1 cellular context compared by ENCODE assay signal in genomic region chr2:170344663-170345099, GRCh38.
TF ChIP-seq lines count a peak whose summit lies in the region.

No MANE protein-coding gene starts in this region.

TF ChIP-seq in K562, 482 proteins besides CTCF, POLR2A, EP300 and RAD21 (continued from another document and continues in another):
- TF ChIP-seq, protein P1, sequence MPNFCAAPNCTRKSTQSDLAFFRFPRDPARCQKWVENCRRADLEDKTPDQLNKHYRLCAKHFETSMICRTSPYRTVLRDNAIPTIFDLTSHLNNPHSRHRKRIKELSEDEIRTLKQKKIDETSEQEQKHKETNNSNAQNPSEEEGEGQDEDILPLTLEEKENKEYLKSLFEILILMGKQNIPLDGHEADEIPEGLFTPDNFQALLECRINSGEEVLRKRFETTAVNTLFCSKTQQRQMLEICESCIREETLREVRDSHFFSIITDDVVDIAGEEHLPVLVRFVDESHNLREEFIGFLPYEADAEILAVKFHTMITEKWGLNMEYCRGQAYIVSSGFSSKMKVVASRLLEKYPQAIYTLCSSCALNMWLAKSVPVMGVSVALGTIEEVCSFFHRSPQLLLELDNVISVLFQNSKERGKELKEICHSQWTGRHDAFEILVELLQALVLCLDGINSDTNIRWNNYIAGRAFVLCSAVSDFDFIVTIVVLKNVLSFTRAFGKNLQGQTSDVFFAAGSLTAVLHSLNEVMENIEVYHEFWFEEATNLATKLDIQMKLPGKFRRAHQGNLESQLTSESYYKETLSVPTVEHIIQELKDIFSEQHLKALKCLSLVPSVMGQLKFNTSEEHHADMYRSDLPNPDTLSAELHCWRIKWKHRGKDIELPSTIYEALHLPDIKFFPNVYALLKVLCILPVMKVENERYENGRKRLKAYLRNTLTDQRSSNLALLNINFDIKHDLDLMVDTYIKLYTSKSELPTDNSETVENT (CRISPR knock-in tag; IDR thresholded peaks at IDR 0.05): no peak
- peak; percentile 80 for TF ChIP-seq ZNF316 (IDR thresholded peaks at IDR 0.05)
- TF ChIP-seq DIDO1 (tag; IDR thresholded peaks at IDR 0.05; ENCODE audit: low read depth): peak; percentile 63; the same call in 1 of the 2 replicates
- TF ChIP-seq CBFA2T3 (IDR thresholded peaks at IDR 0.05): no peak
- no peak for TF ChIP-seq TFE3 (CRISPR knock-in tag; IDR thresholded peaks at IDR 0.05)
- TF ChIP-seq, protein P2, sequence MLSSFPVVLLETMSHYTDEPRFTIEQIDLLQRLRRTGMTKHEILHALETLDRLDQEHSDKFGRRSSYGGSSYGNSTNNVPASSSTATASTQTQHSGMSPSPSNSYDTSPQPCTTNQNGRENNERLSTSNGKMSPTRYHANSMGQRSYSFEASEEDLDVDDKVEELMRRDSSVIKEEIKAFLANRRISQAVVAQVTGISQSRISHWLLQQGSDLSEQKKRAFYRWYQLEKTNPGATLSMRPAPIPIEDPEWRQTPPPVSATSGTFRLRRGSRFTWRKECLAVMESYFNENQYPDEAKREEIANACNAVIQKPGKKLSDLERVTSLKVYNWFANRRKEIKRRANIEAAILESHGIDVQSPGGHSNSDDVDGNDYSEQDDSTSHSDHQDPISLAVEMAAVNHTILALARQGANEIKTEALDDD (IDR thresholded peaks at IDR 0.05): no peak
- no peak for TF ChIP-seq KHSRP (IDR thresholded peaks at IDR 0.05)
- no peak for TF ChIP-seq HINFP (tag; conservative IDR thresholded peaks at IDR 0.05; ENCODE audit: low read depth)
- TF ChIP-seq DEAF1 (CRISPR knock-in tag; IDR thresholded peaks at IDR 0.05): no peak
- no peak for TF ChIP-seq STAG1 (CRISPR knock-in tag; IDR thresholded peaks at IDR 0.05; ENCODE audit: borderline replicate concordance)
- TF ChIP-seq RUNX1 (IDR thresholded peaks at IDR 0.05; ENCODE audit: low read depth): no peak
- TF ChIP-seq HNRNPLL (IDR thresholded peaks at IDR 0.05; ENCODE audit: low read depth, low read length, poor library complexity, severe bottlenecking): no peak
- TF ChIP-seq, protein P3, sequence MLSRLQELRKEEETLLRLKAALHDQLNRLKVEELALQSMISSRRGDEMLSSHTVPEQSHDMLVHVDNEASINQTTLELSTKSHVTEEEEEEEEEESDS (CRISPR knock-in tag; IDR thresholded peaks at IDR 0.05): no peak
- TF ChIP-seq NFATC3 (IDR thresholded peaks at IDR 0.05): no peak
- no peak for TF ChIP-seq HOMEZ (CRISPR knock-in tag; IDR thresholded peaks at IDR 0.05)
- TF ChIP-seq, protein P4, sequence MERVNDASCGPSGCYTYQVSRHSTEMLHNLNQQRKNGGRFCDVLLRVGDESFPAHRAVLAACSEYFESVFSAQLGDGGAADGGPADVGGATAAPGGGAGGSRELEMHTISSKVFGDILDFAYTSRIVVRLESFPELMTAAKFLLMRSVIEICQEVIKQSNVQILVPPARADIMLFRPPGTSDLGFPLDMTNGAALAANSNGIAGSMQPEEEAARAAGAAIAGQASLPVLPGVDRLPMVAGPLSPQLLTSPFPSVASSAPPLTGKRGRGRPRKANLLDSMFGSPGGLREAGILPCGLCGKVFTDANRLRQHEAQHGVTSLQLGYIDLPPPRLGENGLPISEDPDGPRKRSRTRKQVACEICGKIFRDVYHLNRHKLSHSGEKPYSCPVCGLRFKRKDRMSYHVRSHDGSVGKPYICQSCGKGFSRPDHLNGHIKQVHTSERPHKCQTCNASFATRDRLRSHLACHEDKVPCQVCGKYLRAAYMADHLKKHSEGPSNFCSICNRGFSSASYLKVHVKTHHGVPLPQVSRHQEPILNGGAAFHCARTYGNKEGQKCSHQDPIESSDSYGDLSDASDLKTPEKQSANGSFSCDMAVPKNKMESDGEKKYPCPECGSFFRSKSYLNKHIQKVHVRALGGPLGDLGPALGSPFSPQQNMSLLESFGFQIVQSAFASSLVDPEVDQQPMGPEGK (CRISPR knock-in tag; IDR thresholded peaks at IDR 0.05; ENCODE audit: borderline replicate concordance): no peak
- TF ChIP-seq ZNF134 (CRISPR knock-in tag; conservative IDR thresholded peaks at IDR 0.05): no peak
- TF ChIP-seq ZNF75A (CRISPR knock-in tag; IDR thresholded peaks at IDR 0.05): no peak
- no peak for TF ChIP-seq RBM22 (IDR thresholded peaks at IDR 0.05; ENCODE audit: low read depth, low read length, poor library complexity, severe bottlenecking)
- no peak for TF ChIP-seq ZKSCAN3 (CRISPR knock-in tag; IDR thresholded peaks at IDR 0.05)
- TF ChIP-seq, protein P5, sequence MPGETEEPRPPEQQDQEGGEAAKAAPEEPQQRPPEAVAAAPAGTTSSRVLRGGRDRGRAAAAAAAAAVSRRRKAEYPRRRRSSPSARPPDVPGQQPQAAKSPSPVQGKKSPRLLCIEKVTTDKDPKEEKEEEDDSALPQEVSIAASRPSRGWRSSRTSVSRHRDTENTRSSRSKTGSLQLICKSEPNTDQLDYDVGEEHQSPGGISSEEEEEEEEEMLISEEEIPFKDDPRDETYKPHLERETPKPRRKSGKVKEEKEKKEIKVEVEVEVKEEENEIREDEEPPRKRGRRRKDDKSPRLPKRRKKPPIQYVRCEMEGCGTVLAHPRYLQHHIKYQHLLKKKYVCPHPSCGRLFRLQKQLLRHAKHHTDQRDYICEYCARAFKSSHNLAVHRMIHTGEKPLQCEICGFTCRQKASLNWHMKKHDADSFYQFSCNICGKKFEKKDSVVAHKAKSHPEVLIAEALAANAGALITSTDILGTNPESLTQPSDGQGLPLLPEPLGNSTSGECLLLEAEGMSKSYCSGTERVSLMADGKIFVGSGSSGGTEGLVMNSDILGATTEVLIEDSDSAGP (CRISPR knock-in tag; IDR thresholded peaks at IDR 0.05): no peak
- no peak for TF ChIP-seq AFF4 (CRISPR knock-in tag; IDR thresholded peaks at IDR 0.05)
- TF ChIP-seq STAT6 (CRISPR knock-in tag; IDR thresholded peaks at IDR 0.05): no peak
- no peak for TF ChIP-seq DACH1 (IDR thresholded peaks at IDR 0.05; ENCODE audit: partially characterized antibody)
- no peak for TF ChIP-seq TCF15 (CRISPR knock-in tag; IDR thresholded peaks at IDR 0.05)
- TF ChIP-seq MAFF (IDR thresholded peaks at IDR 0.05; ENCODE audit: low read length): no peak
